ENCODE assay signal across 22 cellular contexts in genomic region chr6:37396571-37397185, GRCh38.
DNase-seq lines count a peak whose midpoint lies in the region; ATAC-seq lines count a peak whose summit lies in the region.
"Had no signal": no experiment of that assay in that cellular context is flagged by ENCODE, and none has a peak within 500 bp of the region (broad histone marks: within the 10 kb centered on the region; RNA-seq: fewer than 3 reads in every experiment).

No MANE protein-coding gene starts in this region.

- ATAC-seq in GM21576 (IDR thresholded peaks at IDR 0.05; ENCODE audit: unreplicated experiment), result no peak
- ATAC-seq: activated CD4-positive, CD25-positive, alpha-beta regulatory T cell treated with anti-CD3 and anti-CD28 coated beads, Interleukin-2, amount 50 U/mL, for 24 hours; esophagus mucosa; natural killer cell had no signal

- DNase-seq in AG20443 (ENCODE audit: low spot score), result peak; percentile 31
- DNase-seq in GM04504 (ENCODE audit: low read depth), result peak; percentile 58
- DNase-seq in amniotic epithelial cell (ENCODE audit: low read depth), result peak; percentile 75
- DNase-seq in foreskin melanocyte, result peak; percentile 65
- DNase-seq in stimulated activated CD4-positive, alpha-beta T cell treated with anti-CD3 and anti-CD28 coated beads, Interleukin-4, amount 100 ng/mL, for 24 hours, result no peak
- DNase-seq in Kasumi-1 (lab: John Stamatoyannopoulos, UW), result no peak
- no peak for DNase-seq in DMS53 treated with DMSO at 0.1 percent for 48 hours (lab: John Stamatoyannopoulos, UW; ENCODE audit: unreplicated experiment)
- DNase-seq: caudate nucleus; DMS53; HCEC 1CT; KG1; mesenchymal stem cell; natural killer cell; NCI-H1105 treated with DMSO at 0.1 percent for 48 hours; NCI-H2107; posterior cingulate gyrus; small intestine; stimulated activated CD4-positive, alpha-beta T cell treated with anti-CD3 and anti-CD28 coated beads, Interleukin-4, amount 100 ng/mL, for 4 hours; T-helper 9 cell had no signal

Comparison
In these comparisons a context has a peak if more than half of its experiments do, and no peak if none do; other contexts are left out.
1. DNase-seq: peak in AG20443 (single experiment), GM04504 (single experiment), amniotic epithelial cell (single experiment) and foreskin melanocyte (single experiment); none in stimulated activated CD4-positive, alpha-beta T cell treated with anti-CD3 and anti-CD28 coated beads, Interleukin-4, amount 100 ng/mL, for 24 hours (single experiment), Kasumi-1 (0 of 2) and DMS53 treated with DMSO at 0.1 percent for 48 hours (single experiment).